ENCODE assay signal across 13 cellular contexts in the genomic region with DNA sequence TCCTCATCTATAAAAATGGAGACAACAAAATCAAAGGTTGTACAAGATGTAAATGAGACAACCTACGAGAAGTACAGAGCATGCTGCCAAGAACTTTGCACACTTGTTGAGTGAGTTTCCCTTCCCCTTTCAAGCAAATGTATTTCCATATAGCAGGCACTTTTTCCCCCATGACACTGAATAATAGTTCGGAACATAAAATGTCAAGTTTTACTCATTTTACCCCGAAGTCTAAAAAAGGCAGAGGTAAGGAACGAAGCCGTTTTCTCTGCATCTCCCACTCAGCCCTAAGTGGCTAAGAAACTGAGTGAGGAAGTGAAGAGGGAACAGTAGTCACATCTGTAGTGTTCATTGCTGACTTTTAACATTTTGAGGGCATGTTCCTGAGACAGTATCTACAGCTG.
DNase-seq lines count a peak whose midpoint lies in the region; ATAC-seq and TF ChIP-seq lines count a peak whose summit lies in the region.
"Had no signal": no experiment of that assay in that cellular context is flagged by ENCODE, and none has a peak within 500 bp of the region (broad histone marks: within the 10 kb centered on the region; RNA-seq: fewer than 3 reads in every experiment).

No MANE protein-coding gene starts in this region.

- H3K36me3 ChIP-seq in PC-9 (ENCODE audit: low read depth) (no peaks in the 10 kb centered on the region), spleen (no peaks in the 10 kb centered on the region)

- peak overlapping the region; percentile 52 for H3K27ac ChIP-seq in PC-9
- peak overlapping the region in 7 of 8 donors; percentile 33 to 79 (median 60) for H3K27ac ChIP-seq in spleen

- peak overlapping the region; percentile 28 for H3K4me2 ChIP-seq in PC-9

- H3K9me3 ChIP-seq in PC-9 (ENCODE audit: insufficient read depth, low read depth), result peaks cover 10% of the 10 kb centered on the region
- no peaks in the 10 kb centered on the region for H3K9me3 ChIP-seq in spleen

- TF ChIP-seq CTCF in PC-9 (conservative IDR thresholded peaks at IDR 0.05), result no peak
- no peak for TF ChIP-seq CTCF in spleen (IDR thresholded peaks at IDR 0.05 in 8 of 11, conservative IDR thresholded peaks at IDR 0.05 in 3 of 11)

- H3K4me3 ChIP-seq in PC-9 (no peak overlapping the region), spleen (peak overlapping the region in 1 of 8 donors; percentile 30)
- H3K4me3 ChIP-seq: lung had no signal

- no peaks in the 10 kb centered on the region for H3K79me2 ChIP-seq in PC-9 (ENCODE audit: low read depth)

- intact Hi-C loops in PC-9 (cut with micrococcal nuclease; ENCODE audit: unreplicated experiment), result no loop called here
- intact Hi-C loops in spleen (cut with DNase I; ENCODE audit: low total_unique reads), result no loop called here

- peaks cover 31% of the 10 kb centered on the region for H3K4me1 ChIP-seq in PC-9 (replicated peaks; ENCODE audit: insufficient read depth)
- H3K4me1 ChIP-seq in spleen, result peaks cover 0 to 23% (median 13%) of the 10 kb centered on the region in 6 donors

- no peaks in the 10 kb centered on the region for H3K9me2 ChIP-seq in PC-9 (ENCODE audit: insufficient read depth)

- ATAC-seq in GM19351 (IDR thresholded peaks at IDR 0.05; ENCODE audit: unreplicated experiment) (peak; percentile 82), HG03378 (IDR thresholded peaks at IDR 0.05; ENCODE audit: unreplicated experiment) (peak; percentile 64), GM21737 (IDR thresholded peaks at IDR 0.05; ENCODE audit: unreplicated experiment) (no peak)
- ATAC-seq: natural killer cell had no signal

- no peak for DNase-seq in PC-9
- no peak for DNase-seq in spleen
- DNase-seq in NCI-H2107 treated with DMSO at 0.1 percent for 48 hours (lab: John Stamatoyannopoulos, UW; ENCODE audit: unreplicated experiment), result no peak
- DNase-seq in dermis blood vessel endothelial cell, result no peak
- DNase-seq: AML-193; GDM1; natural killer cell; NCI-H187 treated with DMSO at 0.1 percent for 48 hours; stimulated activated CD4-positive, alpha-beta T cell treated with anti-CD3 and anti-CD28 coated beads, Interleukin-12 subunit alpha, Interleukin-12 subunit beta, amount 100 ng/mL, for 4 hours had no signal

- TF ChIP-seq POLR2A in spleen (IDR thresholded peaks at IDR 0.05), result no peak

- H4K20me1 ChIP-seq in PC-9 (ENCODE audit: insufficient read depth), result no peaks in the 10 kb centered on the region

- 50 to 72% (median 58%) methylated on average over 5 of the region's 5 CpGs for WGBS in spleen, 5 donors

- no TSS peak for BruUV-seq in PC-9 (replicated peaks; lab: Mats Ljungman, UMichigan)

- peaks cover 14% of the 10 kb centered on the region for H3F3A ChIP-seq in PC-9 (ENCODE audit: insufficient read depth, low read depth)

- POLR2A ChIA-PET in PC-9 (lab: Charles Lee; ENCODE audit: unreplicated experiment), result no interaction called here

- CTCF ChIA-PET in PC-9 (lab: Charles Lee), result no interaction called here

- no peak overlapping the region for H2AFZ ChIP-seq in PC-9

- H3K27me3 ChIP-seq in PC-9 (ENCODE audit: insufficient read depth, low read depth) (no peaks in the 10 kb centered on the region), spleen (replicated peaks in 1 of 7) (no peaks in the 10 kb centered on the region)
